1 cellular context compared by ENCODE assay signal in genomic region chr6:144093658-144094057, GRCh38.
TF ChIP-seq lines count a peak whose summit lies in the region.

No MANE protein-coding gene starts in this region.

TF ChIP-seq in H1, 55 proteins besides CTCF, POLR2A, EP300 and RAD21:
- TF ChIP-seq ASH2L (IDR thresholded peaks at IDR 0.05; ENCODE audit: low read length): no peak
- no peak for TF ChIP-seq EZH2 (IDR thresholded peaks at IDR 0.05; ENCODE audit: low read depth, low read length, severe bottlenecking)
- no peak for TF ChIP-seq GTF2F1 (IDR thresholded peaks at IDR 0.05; ENCODE audit: borderline replicate concordance, low read depth, low read length)
- no peak for TF ChIP-seq YY1 (IDR thresholded peaks at IDR 0.05; ENCODE audit: low read depth, low read length)
- no peak for TF ChIP-seq SUZ12 (IDR thresholded peaks at IDR 0.05; ENCODE audit: low read length)
- TF ChIP-seq JUN (IDR thresholded peaks at IDR 0.05; ENCODE audit: low read depth, low read length): no peak
- no peak for TF ChIP-seq RFX5 (IDR thresholded peaks at IDR 0.05; ENCODE audit: borderline replicate concordance, low read depth, low read length)
- no peak for TF ChIP-seq SP4 (IDR thresholded peaks at IDR 0.05; ENCODE audit: low read length)
- TF ChIP-seq SIRT6 (IDR thresholded peaks at IDR 0.05; ENCODE audit: low read length): no peak
- TF ChIP-seq MAFK (IDR thresholded peaks at IDR 0.05; ENCODE audit: low read depth, low read length): no peak
- TF ChIP-seq CHD7 (IDR thresholded peaks at IDR 0.05; ENCODE audit: insufficient replicate concordance, low read length): no peak
- no peak for TF ChIP-seq FOSL1 (IDR thresholded peaks at IDR 0.05; ENCODE audit: insufficient read depth, low read depth, low read length)
- TF ChIP-seq MAX (IDR thresholded peaks at IDR 0.05): no peak
- TF ChIP-seq TAF1 (IDR thresholded peaks at IDR 0.05; ENCODE audit: low read depth, low read length): no peak
- TF ChIP-seq CHD2 (IDR thresholded peaks at IDR 0.05; ENCODE audit: low read length): no peak
- TF ChIP-seq USF2 (IDR thresholded peaks at IDR 0.05; ENCODE audit: low read length): no peak
- no peak for TF ChIP-seq ATF3 (IDR thresholded peaks at IDR 0.05; ENCODE audit: insufficient read depth, low read depth, low read length)
TF ChIP-seq in H1: peak in this region for 0.
